1 cellular context compared by ENCODE assay signal in the genomic region with DNA sequence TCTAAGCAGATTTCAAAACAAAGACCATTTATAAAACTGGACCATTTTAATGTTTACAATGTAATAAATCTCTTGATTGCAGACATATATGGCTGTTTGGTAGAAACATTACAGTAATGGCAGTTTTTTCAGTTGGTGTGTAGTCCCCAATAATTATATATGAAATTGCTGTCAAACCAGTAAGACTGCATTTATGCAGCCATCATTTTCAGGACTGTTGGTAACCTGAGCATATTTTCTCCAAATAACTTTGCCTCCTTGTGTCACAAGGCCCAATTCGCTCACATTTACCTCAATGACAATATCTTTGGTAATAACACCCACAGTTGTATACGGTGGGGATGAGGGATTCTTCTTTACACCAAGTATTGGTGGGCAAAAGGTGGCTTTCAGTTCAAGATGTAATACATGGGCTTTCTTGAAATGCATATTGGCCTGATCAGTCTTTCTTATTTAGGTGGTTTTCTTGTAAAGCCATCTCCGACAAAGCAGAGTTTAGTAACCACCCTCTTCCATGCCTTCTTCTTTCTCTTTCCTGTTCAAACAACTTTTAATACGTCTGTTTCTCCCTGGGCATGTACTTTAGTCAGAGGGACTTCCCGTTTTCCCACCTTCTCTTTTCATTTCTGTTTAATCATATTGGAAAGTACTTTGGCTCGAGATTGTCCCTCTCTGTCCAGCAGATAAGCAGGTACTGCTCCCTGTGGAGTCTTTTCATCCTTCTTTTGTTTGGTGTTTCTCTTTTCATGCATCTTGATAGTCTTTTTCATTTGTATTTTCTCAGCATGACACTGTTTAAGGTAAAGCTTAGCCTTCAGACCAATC.
TF ChIP-seq lines count a peak whose summit lies in the region.

No MANE protein-coding gene starts in this region.

TF ChIP-seq in K562, 482 proteins besides CTCF, POLR2A, EP300 and RAD21:
- TF ChIP-seq ZNF75A (CRISPR knock-in tag; IDR thresholded peaks at IDR 0.05) (0 out of 2 replicates have a peak, but pooled peaks have one; percentile 61), ZBTB49 (CRISPR knock-in tag; IDR thresholded peaks at IDR 0.05; ENCODE audit: borderline replicate concordance) (no peak), BRCA1 (IDR thresholded peaks at IDR 0.05) (no peak), BRCA1 (CRISPR knock-in tag; IDR thresholded peaks at IDR 0.05) (no peak), SPI1 (IDR thresholded peaks at IDR 0.05; ENCODE audit: borderline replicate concordance, low read depth, low read length) (peak; percentile 84)
